Comparison of ENCODE assay signal across 8 cellular contexts in the genomic region with DNA sequence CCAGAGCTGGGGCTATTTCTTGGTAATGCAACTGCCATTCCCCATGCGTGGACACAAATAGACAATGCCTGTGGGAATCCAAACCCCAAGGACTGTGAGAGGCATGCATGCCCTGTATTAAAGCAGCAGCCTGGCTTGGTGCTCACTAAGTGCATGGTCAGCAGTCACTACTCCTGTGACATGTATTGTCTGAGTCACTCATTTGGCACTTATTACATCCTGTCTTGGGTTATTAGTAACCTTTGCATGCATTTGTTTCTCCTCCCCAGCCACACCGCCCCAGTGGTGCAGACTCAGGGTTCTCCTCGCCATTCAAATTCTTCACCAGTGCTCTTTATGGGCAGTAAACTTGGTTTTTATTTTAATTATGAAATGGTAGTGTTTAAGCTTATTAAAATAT. TPM values are rescaled to one million over a fixed set of nuclear protein-coding genes. Genes with fewer than 3 reads are reported as not detected.
DNase-seq lines count a peak whose midpoint lies in the region; ATAC-seq, FAIRE-seq and TF ChIP-seq lines count a peak whose summit lies in the region.

No MANE protein-coding gene starts in this region.

- WGBS in upper lobe of left lung, 2 donors, result 54 to 61% methylated on average over 3 of the region's 3 CpGs
- WGBS in transverse colon (ENCODE audit: low coverage in 1 of 2), 2 donors, result 60 to 69% methylated on average over 3 of the region's 3 CpGs

- CTCF ChIA-PET in HEK293T (lab: Yijun Ruan, JAX) (no interaction called here), Panc1 (lab: Charles Lee) (no interaction called here)

- intact Hi-C loops in Panc1 (cut with micrococcal nuclease; ENCODE audit: unreplicated experiment), result no loop called here
- intact Hi-C loops in transverse colon (cut with DNase I; ENCODE audit: low total_unique reads), result no loop called here

- no peaks in the 10 kb centered on the region; the same call in 1 of the 2 replicates for H3K9me3 ChIP-seq in Panc1 (ENCODE audit: control insufficient read depth, insufficient read depth, low read depth, low read length)
- no peaks in the 10 kb centered on the region for H3K9me3 ChIP-seq in upper lobe of left lung
- H3K9me3 ChIP-seq in transverse colon, result no peaks in the 10 kb centered on the region

- DNase-seq in GM12891 (ENCODE audit: insufficient read length, low spot score) (peak; percentile 30), HEK293T (ENCODE audit: extremely low spot score) (peak; percentile 12), Panc1 (ENCODE audit: low read depth, low spot score) (peak; percentile 86), foreskin fibroblast (peak; percentile 78 to 86), upper lobe of left lung (peak in 1 of 2 donors; percentile 58), transverse colon (no peak), NCI-H1436 treated with DMSO at 0.1 percent for 48 hours (lab: John Stamatoyannopoulos, UW) (no peak)
- DNase-seq in stimulated activated CD4-positive, alpha-beta T cell treated with anti-CD3 and anti-CD28 coated beads, Interleukin-12 subunit alpha, Interleukin-12 subunit beta, amount 100 ng/mL, for 4 hours, result no peak

- no TSS peak for BruUV-seq in Panc1 (replicated peaks; lab: Mats Ljungman, UMichigan)

- H3K4me1 ChIP-seq in Panc1 (ENCODE audit: control insufficient read depth, insufficient read depth, low read length), result peaks cover 6% of the 10 kb centered on the region
- H3K4me1 ChIP-seq in upper lobe of left lung, result peaks cover 15 to 47% (median 20%) of the 10 kb centered on the region in 4 donors
- peaks cover 28 to 64% (median 31%) of the 10 kb centered on the region in 4 donors for H3K4me1 ChIP-seq in transverse colon

- peak; percentile 89 for FAIRE-seq in GM12891 (lab: Jason Lieb, UNC)

- no peak overlapping the region for H3K4me3 ChIP-seq in Panc1 (ENCODE audit: low read depth in 2 of 2, low read length in 2 of 2)
- no peak overlapping the region for H3K4me3 ChIP-seq in foreskin fibroblast (ENCODE audit: low read depth in 1 of 2, low read length in 2 of 2)
- no peak overlapping the region for H3K4me3 ChIP-seq in upper lobe of left lung
- H3K4me3 ChIP-seq in transverse colon, result no peak overlapping the region

- H3K27me3 ChIP-seq in Panc1 (ENCODE audit: control insufficient read depth, insufficient read depth, low read length), result no peaks in the 10 kb centered on the region
- H3K27me3 ChIP-seq in upper lobe of left lung, result no peaks in the 10 kb centered on the region
- H3K27me3 ChIP-seq in transverse colon, result no peaks in the 10 kb centered on the region

- TF ChIP-seq POLR2A in GM12891 (IDR thresholded peaks at IDR 0.05; ENCODE audit: low read depth, low read length) (no peak), upper lobe of left lung (IDR thresholded peaks at IDR 0.05) (no peak), transverse colon (IDR thresholded peaks at IDR 0.05) (no peak)

- no peaks in the 10 kb centered on the region for H3K36me3 ChIP-seq in Panc1 (ENCODE audit: control insufficient read depth, insufficient read depth, low read length)
- no peaks in the 10 kb centered on the region for H3K36me3 ChIP-seq in upper lobe of left lung
- H3K36me3 ChIP-seq in transverse colon, result no peaks in the 10 kb centered on the region

- POLR2A ChIA-PET in HEK293T (lab: Yijun Ruan, JAX) (no interaction called here), Panc1 (lab: Charles Lee) (no interaction called here)

- no peak for TF ChIP-seq CTCF in Panc1 (IDR thresholded peaks at IDR 0.05)
- no peak for TF ChIP-seq CTCF in foreskin fibroblast (IDR thresholded peaks at IDR 0.05; ENCODE audit: low read depth, low read length)
- TF ChIP-seq CTCF in upper lobe of left lung (IDR thresholded peaks at IDR 0.05), result no peak
- TF ChIP-seq CTCF in transverse colon (IDR thresholded peaks at IDR 0.05), result no peak

- no peak overlapping the region for H3K27ac ChIP-seq in Panc1 (ENCODE audit: low read length)
- H3K27ac ChIP-seq in upper lobe of left lung, result no peak overlapping the region
- H3K27ac ChIP-seq in transverse colon, result no peak overlapping the region

- ATAC-seq in Panc1 (peak; percentile 97), upper lobe of left lung (ENCODE audit: low FRiP score in 2 of 2) (peak; percentile 73 to 79)

- in situ Hi-C loops in Panc1 (cut with HindIII; ENCODE audit: low pct_unique_long_range_greater_than_20kb, low sequenced_read_pairs) (no loop called here), transverse colon (cut with MboI; ENCODE audit: low pct_ligation_motif_present in 1 of 4, low pct_unique_long_range_greater_than_20kb in 1 of 4, low sequenced_read_pairs in 3 of 4) (no loop called here)

- TF ChIP-seq EP300 in upper lobe of left lung (IDR thresholded peaks at IDR 0.05), result no peak
- no peak for TF ChIP-seq EP300 in transverse colon (IDR thresholded peaks at IDR 0.05; ENCODE audit: low read depth)

TF ChIP-seq in GM12891, 5 proteins besides CTCF, POLR2A, EP300 and RAD21:
- peak; percentile 53; the same call in 1 of the 2 replicates for TF ChIP-seq POU2F2 (IDR thresholded peaks at IDR 0.05; ENCODE audit: low read depth, low read length)
- TF ChIP-seq TAF1 (IDR thresholded peaks at IDR 0.05; ENCODE audit: low read depth, low read length), result no peak
- no peak for TF ChIP-seq POLR2AphosphoS5 (IDR thresholded peaks at IDR 0.05; ENCODE audit: low read depth, low read length)
TF ChIP-seq in GM12891: peak in this region for 1.

TF ChIP-seq in HEK293T, 16 proteins besides CTCF, POLR2A, EP300 and RAD21:
- no peak for TF ChIP-seq BHLHE40 (IDR thresholded peaks at IDR 0.05; ENCODE audit: borderline replicate concordance)
- no peak for TF ChIP-seq SUZ12 (IDR thresholded peaks at IDR 0.05)
- no peak for TF ChIP-seq FOXK2 (IDR thresholded peaks at IDR 0.05)
- TF ChIP-seq ARNT (IDR thresholded peaks at IDR 0.05), result no peak
- no peak for TF ChIP-seq FOXM1 (IDR thresholded peaks at IDR 0.05; ENCODE audit: borderline replicate concordance)
- no peak for TF ChIP-seq LEF1 (IDR thresholded peaks at IDR 0.05; ENCODE audit: borderline replicate concordance)
- no peak for TF ChIP-seq SP1 (IDR thresholded peaks at IDR 0.05)
- TF ChIP-seq, protein P1, sequence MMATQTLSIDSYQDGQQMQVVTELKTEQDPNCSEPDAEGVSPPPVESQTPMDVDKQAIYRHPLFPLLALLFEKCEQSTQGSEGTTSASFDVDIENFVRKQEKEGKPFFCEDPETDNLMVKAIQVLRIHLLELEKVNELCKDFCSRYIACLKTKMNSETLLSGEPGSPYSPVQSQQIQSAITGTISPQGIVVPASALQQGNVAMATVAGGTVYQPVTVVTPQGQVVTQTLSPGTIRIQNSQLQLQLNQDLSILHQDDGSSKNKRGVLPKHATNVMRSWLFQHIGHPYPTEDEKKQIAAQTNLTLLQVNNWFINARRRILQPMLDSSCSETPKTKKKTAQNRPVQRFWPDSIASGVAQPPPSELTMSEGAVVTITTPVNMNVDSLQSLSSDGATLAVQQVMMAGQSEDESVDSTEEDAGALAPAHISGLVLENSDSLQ (IDR thresholded peaks at IDR 0.05), result no peak
- no peak for TF ChIP-seq ZNF384 (IDR thresholded peaks at IDR 0.05)
- no peak for TF ChIP-seq HDGF (IDR thresholded peaks at IDR 0.05; ENCODE audit: borderline replicate concordance)
- TF ChIP-seq ELF4 (IDR thresholded peaks at IDR 0.05), result no peak
- TF ChIP-seq L3MBTL2 (conservative IDR thresholded peaks at IDR 0.05), result no peak
- TF ChIP-seq CTBP1 (IDR thresholded peaks at IDR 0.05; ENCODE audit: borderline replicate concordance), result no peak
- no peak for TF ChIP-seq TARDBP (IDR thresholded peaks at IDR 0.05)
- no peak for TF ChIP-seq FOXA1 (IDR thresholded peaks at IDR 0.05)

RNA-seq across cellular contexts. Expression of gene PRKCE, which starts 30.2 kb away (rescaled TPM):
- polyA plus RNA-seq in GM12891 (2012; ENCODE audit: low read depth, missing spikeins), result 9.4 TPM
- total RNA-seq in Panc1 (2021; ENCODE audit: unreplicated experiment) (14.0 TPM), upper lobe of left lung (100 to 1,000 TPM in 2 of 6 donors, 10 to 100 TPM in 4; 54.9 to 124 (median 75.6) TPM), transverse colon (10 to 100 TPM in 3 of 4 donors, 1 to 10 TPM in 1; 8.6 to 20.6 (median 11.3) TPM)
- polyA plus RNA-seq in Panc1 (2012; ENCODE audit: insufficient read length), result 8.1 TPM

Comparison
In these comparisons a context has a peak if more than half of its experiments do, and no peak if none do; other contexts are left out.
1. DNase-seq: peak in GM12891 (single experiment), HEK293T (single experiment), Panc1 (single experiment) and foreskin fibroblast (2 of 2); none in transverse colon (single experiment), stimulated activated CD4-positive, alpha-beta T cell treated with anti-CD3 and anti-CD28 coated beads, Interleukin-12 subunit alpha, Interleukin-12 subunit beta, amount 100 ng/mL, for 4 hours (single experiment) and NCI-H1436 treated with DMSO at 0.1 percent for 48 hours (single experiment).